In genomic region chr19:7919681-7920519, GRCh38 we compare ENCODE assay signal across 1 cellular context.
TF ChIP-seq lines count a peak whose summit lies in the region.

Gene SNAPC2, plus strand, starts transcription at chr19:7920338. Its CDS starts 29 bp downstream, at chr19:7920367.

TF ChIP-seq in HepG2, 621 proteins besides CTCF, POLR2A, EP300 and RAD21 (continued from another document and continues in another):
- no peak for TF ChIP-seq WIZ (CRISPR knock-in tag; IDR thresholded peaks at IDR 0.05)
- TF ChIP-seq ERF (CRISPR knock-in tag; IDR thresholded peaks at IDR 0.05), result peak; percentile 44; the same call in 1 of the 2 replicates
- TF ChIP-seq SRSF1 (optimal IDR thresholded peaks at IDR 0.05; ENCODE audit: low read depth, low read length), result no peak
- TF ChIP-seq ETS1 (CRISPR knock-in tag; IDR thresholded peaks at IDR 0.05), result no peak
- no peak for TF ChIP-seq ATF5 (CRISPR knock-in tag; IDR thresholded peaks at IDR 0.05; ENCODE audit: low read depth)
- TF ChIP-seq KLF9 (CRISPR knock-in tag; IDR thresholded peaks at IDR 0.05; ENCODE audit: low read depth), result no peak
- no peak for TF ChIP-seq CHCHD3 (CRISPR knock-in tag; IDR thresholded peaks at IDR 0.05)
- TF ChIP-seq KMT2B (CRISPR knock-in tag; IDR thresholded peaks at IDR 0.05), result no peak; the same call in 1 of the 2 replicates
- peak; percentile 56; the same call in 1 of the 2 replicates for TF ChIP-seq ZNF770 (CRISPR knock-in tag; IDR thresholded peaks at IDR 0.05)
- TF ChIP-seq, protein P1, sequence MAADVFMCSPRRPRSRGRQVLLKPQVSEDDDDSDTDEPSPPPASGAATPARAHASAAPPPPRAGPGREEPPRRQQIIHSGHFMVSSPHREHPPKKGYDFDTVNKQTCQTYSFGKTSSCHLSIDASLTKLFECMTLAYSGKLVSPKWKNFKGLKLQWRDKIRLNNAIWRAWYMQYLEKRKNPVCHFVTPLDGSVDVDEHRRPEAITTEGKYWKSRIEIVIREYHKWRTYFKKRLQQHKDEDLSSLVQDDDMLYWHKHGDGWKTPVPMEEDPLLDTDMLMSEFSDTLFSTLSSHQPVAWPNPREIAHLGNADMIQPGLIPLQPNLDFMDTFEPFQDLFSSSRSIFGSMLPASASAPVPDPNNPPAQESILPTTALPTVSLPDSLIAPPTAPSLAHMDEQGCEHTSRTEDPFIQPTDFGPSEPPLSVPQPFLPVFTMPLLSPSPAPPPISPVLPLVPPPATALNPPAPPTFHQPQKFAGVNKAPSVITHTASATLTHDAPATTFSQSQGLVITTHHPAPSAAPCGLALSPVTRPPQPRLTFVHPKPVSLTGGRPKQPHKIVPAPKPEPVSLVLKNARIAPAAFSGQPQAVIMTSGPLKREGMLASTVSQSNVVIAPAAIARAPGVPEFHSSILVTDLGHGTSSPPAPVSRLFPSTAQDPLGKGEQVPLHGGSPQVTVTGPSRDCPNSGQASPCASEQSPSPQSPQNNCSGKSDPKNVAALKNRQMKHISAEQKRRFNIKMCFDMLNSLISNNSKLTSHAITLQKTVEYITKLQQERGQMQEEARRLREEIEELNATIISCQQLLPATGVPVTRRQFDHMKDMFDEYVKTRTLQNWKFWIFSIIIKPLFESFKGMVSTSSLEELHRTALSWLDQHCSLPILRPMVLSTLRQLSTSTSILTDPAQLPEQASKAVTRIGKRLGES (CRISPR knock-in tag; IDR thresholded peaks at IDR 0.05; ENCODE audit: borderline replicate concordance), result no peak
- no peak for TF ChIP-seq ZNF777 (CRISPR knock-in tag; IDR thresholded peaks at IDR 0.05)
- TF ChIP-seq ZNF878 (CRISPR knock-in tag; IDR thresholded peaks at IDR 0.05), result peak; percentile 75; the same call in 1 of the 2 replicates
- TF ChIP-seq, protein P2, sequence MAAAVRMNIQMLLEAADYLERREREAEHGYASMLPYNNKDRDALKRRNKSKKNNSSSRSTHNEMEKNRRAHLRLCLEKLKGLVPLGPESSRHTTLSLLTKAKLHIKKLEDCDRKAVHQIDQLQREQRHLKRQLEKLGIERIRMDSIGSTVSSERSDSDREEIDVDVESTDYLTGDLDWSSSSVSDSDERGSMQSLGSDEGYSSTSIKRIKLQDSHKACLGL (CRISPR knock-in tag; IDR thresholded peaks at IDR 0.05), result peak; percentile 69
- no peak; the same call in 1 of the 2 replicates for TF ChIP-seq RARA (CRISPR knock-in tag; IDR thresholded peaks at IDR 0.05)
- TF ChIP-seq CEBPZ (IDR thresholded peaks at IDR 0.05; ENCODE audit: low read length), result no peak
- TF ChIP-seq MIER2 (CRISPR knock-in tag; IDR thresholded peaks at IDR 0.05), result no peak; the same call in 1 of the 2 replicates
- peak; percentile 90 for TF ChIP-seq CHD2 (IDR thresholded peaks at IDR 0.05; ENCODE audit: low read depth, low read length)
- TF ChIP-seq ZSCAN29 (CRISPR knock-in tag; conservative IDR thresholded peaks at IDR 0.05), result no peak
- TF ChIP-seq ISX (CRISPR knock-in tag; conservative IDR thresholded peaks at IDR 0.05), result peak; percentile 42; the same call in 1 of the 2 replicates
- TF ChIP-seq SP5 (CRISPR knock-in tag; IDR thresholded peaks at IDR 0.05; ENCODE audit: borderline replicate concordance, low read depth), result peak; percentile 89
- TF ChIP-seq TEAD3 (CRISPR knock-in tag; optimal IDR thresholded peaks at IDR 0.05; ENCODE audit: borderline replicate concordance), result no peak
- peak in 1 of 2 experiments; percentile 88; a peak in 2 of 4 replicates for TF ChIP-seq KLF16 (CRISPR knock-in tag; IDR thresholded peaks at IDR 0.05)
- TF ChIP-seq RXRA (CRISPR knock-in tag; IDR thresholded peaks at IDR 0.05), result peak; percentile 67; the same call in 1 of the 2 replicates
- no peak for TF ChIP-seq NFE2 (CRISPR knock-in tag; IDR thresholded peaks at IDR 0.05)
- TF ChIP-seq, protein P3, sequence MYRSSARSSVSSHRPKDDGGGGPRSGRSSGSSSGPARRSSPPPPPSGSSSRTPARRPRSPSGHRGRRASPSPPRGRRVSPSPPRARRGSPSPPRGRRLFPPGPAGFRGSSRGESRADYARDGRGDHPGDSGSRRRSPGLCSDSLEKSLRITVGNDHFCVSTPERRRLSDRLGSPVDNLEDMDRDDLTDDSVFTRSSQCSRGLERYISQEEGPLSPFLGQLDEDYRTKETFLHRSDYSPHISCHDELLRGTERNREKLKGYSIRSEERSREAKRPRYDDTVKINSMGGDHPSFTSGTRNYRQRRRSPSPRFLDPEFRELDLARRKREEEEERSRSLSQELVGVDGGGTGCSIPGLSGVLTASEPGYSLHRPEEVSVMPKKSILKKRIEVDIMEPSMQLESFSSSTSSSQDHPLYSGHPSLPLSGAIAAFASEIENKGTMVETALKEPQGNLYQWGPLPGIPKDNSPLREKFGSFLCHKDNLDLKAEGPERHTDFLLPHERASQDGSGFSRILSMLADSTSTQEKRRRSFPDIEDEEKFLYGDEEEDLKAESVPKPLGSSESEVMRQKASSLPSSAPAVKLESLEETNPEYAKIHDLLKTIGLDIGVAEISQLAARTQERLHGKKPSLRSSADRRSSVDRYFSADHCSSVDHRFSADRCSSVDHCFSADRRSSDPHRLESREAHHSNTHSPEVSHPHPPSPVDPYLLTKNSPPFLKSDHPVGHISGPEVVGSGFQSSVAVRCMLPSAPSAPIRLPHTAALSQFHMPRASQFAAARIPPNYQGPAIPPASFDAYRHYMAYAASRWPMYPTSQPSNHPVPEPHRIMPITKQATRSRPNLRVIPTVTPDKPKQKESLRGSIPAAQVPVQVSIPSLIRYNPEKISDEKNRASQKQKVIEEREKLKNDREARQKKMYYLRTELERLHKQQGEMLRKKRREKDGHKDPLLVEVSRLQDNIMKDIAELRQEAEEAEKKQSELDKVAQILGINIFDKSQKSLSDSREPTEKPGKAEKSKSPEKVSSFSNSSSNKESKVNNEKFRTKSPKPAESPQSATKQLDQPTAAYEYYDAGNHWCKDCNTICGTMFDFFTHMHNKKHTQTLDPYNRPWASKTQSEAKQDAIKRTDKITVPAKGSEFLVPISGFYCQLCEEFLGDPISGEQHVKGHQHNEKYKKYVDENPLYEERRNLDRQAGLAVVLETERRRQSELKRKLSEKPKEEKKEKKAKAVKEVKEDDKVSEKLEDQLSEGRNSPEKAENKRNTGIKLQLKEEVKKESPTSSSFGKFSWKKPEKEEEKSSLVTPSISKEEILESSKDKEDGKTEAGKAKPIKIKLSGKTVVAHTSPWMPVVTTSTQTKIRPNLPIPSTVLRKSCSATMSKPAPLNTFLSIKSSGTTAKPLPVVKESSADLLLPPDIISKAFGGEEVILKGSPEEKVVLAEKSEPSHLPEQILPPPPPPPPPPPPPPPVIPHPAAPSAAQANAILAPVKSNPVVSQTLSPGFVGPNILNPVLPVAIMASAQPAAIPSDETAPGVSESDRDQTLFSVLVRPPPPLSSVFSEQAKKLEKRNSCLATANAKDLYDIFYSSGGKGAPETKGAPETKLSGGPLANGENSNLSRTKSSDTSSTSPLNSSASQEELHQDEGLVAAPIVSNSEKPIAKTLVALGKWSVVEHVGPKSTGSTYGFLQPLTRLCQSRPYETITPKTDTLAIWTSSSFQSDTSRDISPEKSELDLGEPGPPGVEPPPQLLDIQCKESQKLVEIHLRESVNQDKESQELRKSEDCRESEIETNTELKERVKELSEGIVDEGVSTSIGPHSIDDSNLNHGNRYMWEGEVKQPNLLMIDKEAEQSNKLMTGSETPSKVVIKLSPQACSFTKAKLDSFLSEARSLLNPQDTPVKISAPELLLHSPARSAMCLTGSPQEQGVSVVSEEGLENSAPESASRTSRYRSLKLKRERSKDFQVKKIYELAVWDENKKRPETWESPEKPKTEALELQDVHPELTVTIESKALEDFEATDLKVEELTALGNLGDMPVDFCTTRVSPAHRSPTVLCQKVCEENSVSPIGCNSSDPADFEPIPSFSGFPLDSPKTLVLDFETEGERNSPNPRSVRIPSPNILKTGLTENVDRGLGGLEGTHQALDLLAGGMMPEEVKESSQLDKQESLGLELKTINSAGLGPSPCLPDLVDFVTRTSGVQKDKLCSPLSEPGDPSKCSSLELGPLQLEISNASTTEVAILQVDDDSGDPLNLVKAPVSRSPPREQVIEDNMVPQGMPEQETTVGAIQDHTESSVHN (CRISPR knock-in tag; IDR thresholded peaks at IDR 0.05), result 0 out of 2 replicates have a peak, but pooled peaks have one; percentile 40
- no peak for TF ChIP-seq RELA (CRISPR knock-in tag; IDR thresholded peaks at IDR 0.05)
- no peak; the same call in 1 of the 2 replicates for TF ChIP-seq ZNF841 (CRISPR knock-in tag; IDR thresholded peaks at IDR 0.05; ENCODE audit: borderline replicate concordance)
- TF ChIP-seq TEAD2 (CRISPR knock-in tag; IDR thresholded peaks at IDR 0.05), result no peak
- TF ChIP-seq, protein P4, sequence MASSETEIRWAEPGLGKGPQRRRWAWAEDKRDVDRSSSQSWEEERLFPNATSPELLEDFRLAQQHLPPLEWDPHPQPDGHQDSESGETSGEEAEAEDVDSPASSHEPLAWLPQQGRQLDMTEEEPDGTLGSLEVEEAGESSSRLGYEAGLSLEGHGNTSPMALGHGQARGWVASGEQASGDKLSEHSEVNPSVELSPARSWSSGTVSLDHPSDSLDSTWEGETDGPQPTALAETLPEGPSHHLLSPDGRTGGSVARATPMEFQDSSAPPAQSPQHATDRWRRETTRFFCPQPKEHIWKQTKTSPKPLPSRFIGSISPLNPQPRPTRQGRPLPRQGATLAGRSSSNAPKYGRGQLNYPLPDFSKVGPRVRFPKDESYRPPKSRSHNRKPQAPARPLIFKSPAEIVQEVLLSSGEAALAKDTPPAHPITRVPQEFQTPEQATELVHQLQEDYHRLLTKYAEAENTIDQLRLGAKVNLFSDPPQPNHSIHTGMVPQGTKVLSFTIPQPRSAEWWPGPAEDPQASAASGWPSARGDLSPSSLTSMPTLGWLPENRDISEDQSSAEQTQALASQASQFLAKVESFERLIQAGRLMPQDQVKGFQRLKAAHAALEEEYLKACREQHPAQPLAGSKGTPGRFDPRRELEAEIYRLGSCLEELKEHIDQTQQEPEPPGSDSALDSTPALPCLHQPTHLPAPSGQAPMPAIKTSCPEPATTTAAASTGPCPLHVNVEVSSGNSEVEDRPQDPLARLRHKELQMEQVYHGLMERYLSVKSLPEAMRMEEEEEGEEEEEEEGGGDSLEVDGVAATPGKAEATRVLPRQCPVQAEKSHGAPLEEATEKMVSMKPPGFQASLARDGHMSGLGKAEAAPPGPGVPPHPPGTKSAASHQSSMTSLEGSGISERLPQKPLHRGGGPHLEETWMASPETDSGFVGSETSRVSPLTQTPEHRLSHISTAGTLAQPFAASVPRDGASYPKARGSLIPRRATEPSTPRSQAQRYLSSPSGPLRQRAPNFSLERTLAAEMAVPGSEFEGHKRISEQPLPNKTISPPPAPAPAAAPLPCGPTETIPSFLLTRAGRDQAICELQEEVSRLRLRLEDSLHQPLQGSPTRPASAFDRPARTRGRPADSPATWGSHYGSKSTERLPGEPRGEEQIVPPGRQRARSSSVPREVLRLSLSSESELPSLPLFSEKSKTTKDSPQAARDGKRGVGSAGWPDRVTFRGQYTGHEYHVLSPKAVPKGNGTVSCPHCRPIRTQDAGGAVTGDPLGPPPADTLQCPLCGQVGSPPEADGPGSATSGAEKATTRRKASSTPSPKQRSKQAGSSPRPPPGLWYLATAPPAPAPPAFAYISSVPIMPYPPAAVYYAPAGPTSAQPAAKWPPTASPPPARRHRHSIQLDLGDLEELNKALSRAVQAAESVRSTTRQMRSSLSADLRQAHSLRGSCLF (CRISPR knock-in tag; IDR thresholded peaks at IDR 0.05; ENCODE audit: borderline replicate concordance), result no peak
- no peak for TF ChIP-seq ZNF468 (CRISPR knock-in tag; IDR thresholded peaks at IDR 0.05)
